ENCODE assay signal across 13 cellular contexts in genomic region chr6:170082531-170083187, GRCh38.
DNase-seq lines count a peak whose midpoint lies in the region; ATAC-seq and TF ChIP-seq lines count a peak whose summit lies in the region.
"Had no signal": no experiment of that assay in that cellular context is flagged by ENCODE, and none has a peak within 500 bp of the region (broad histone marks: within the 10 kb centered on the region; RNA-seq: fewer than 3 reads in every experiment).

No MANE protein-coding gene starts in this region.

- H3K9me3 Mint-ChIP-seq in activated T-helper 1 cell treated with anti-CD3 and anti-CD28 coated beads, Interleukin-12 subunit alpha, Interleukin-12 subunit beta, Interleukin-2, Interleukin-4 antibody, amounts not matched to agents 30 ng/mL and 10 ng/mL and 1 ng/mL, durations not matched to agents 14 hours and 24 hours and 36 hours = peaks cover 3% of the 10 kb centered on the region
- H3K9me3 Mint-ChIP-seq in naive thymus-derived CD8-positive, alpha-beta T cell = peaks cover 0 to 9% (median 0%) of the 10 kb centered on the region in 9 donors
- peaks cover 68% of the 10 kb centered on the region for H3K9me3 Mint-ChIP-seq in HFFc6

- H3K27me3 Mint-ChIP-seq in activated T-helper 1 cell treated with anti-CD3 and anti-CD28 coated beads, Interleukin-12 subunit alpha, Interleukin-12 subunit beta, Interleukin-2, Interleukin-4 antibody, amounts not matched to agents 30 ng/mL and 10 ng/mL and 1 ng/mL, durations not matched to agents 14 hours and 24 hours and 36 hours (ENCODE audit: insufficient read depth) = peaks cover 5% of the 10 kb centered on the region
- H3K27me3 Mint-ChIP-seq in naive thymus-derived CD8-positive, alpha-beta T cell = no peaks in the 10 kb centered on the region
- peaks cover 2% of the 10 kb centered on the region; the same call in 1 of the 2 replicates for H3K27me3 Mint-ChIP-seq in HFFc6 (ENCODE audit: insufficient read depth)
- H3K27me3 Mint-ChIP-seq: activated naive CD8-positive, alpha-beta T cell had no signal

- peak; percentile 25 for DNase-seq in HT1080 (ENCODE audit: low read depth)
- DNase-seq in activated T-helper 1 cell treated with anti-CD3 and anti-CD28 coated beads, Interleukin-12 subunit alpha, Interleukin-12 subunit beta, Interleukin-2, Interleukin-4 antibody, amounts not matched to agents 30 ng/mL and 10 ng/mL and 1 ng/mL, durations not matched to agents 14 hours and 24 hours and 36 hours (ENCODE audit: low spot score) = no peak
- DNase-seq in naive thymus-derived CD8-positive, alpha-beta T cell = peak in 1 of 10 donors; percentile 14
- no peak for DNase-seq in HFFc6
- DNase-seq: GF-D8, NCI-H1417 had no signal

- H3K27me3 ChIP-seq in BLaER1 = no peaks in the 10 kb centered on the region

- intact Hi-C loops in activated T-helper 1 cell treated with anti-CD3 and anti-CD28 coated beads, Interleukin-12 subunit alpha, Interleukin-12 subunit beta, Interleukin-2, Interleukin-4 antibody, amounts not matched to agents 30 ng/mL and 10 ng/mL and 1 ng/mL, durations not matched to agents 14 hours and 24 hours and 36 hours (cut with micrococcal nuclease) = no loop called here

- 0 out of 2 replicates have a peak overlapping the region, but pooled peaks have one; percentile 22 for H3K4me2 ChIP-seq in BLaER1

- H3K4me1 ChIP-seq in BLaER1 = peaks cover 22% of the 10 kb centered on the region
- H3K4me1 ChIP-seq: HAP-1 had no signal

- no peaks in the 10 kb centered on the region for H3K36me3 Mint-ChIP-seq in activated T-helper 1 cell treated with anti-CD3 and anti-CD28 coated beads, Interleukin-12 subunit alpha, Interleukin-12 subunit beta, Interleukin-2, Interleukin-4 antibody, amounts not matched to agents 30 ng/mL and 10 ng/mL and 1 ng/mL, durations not matched to agents 14 hours and 24 hours and 36 hours (ENCODE audit: low read depth)
- H3K36me3 Mint-ChIP-seq in naive thymus-derived CD8-positive, alpha-beta T cell = no peaks in the 10 kb centered on the region
- peaks cover 5% of the 10 kb centered on the region for H3K36me3 Mint-ChIP-seq in HFFc6 (ENCODE audit: low read depth)
- H3K36me3 Mint-ChIP-seq: activated naive CD8-positive, alpha-beta T cell; mesothelial cell of epicardium had no signal

- H3K4me3 Mint-ChIP-seq in activated T-helper 1 cell treated with anti-CD3 and anti-CD28 coated beads, Interleukin-12 subunit alpha, Interleukin-12 subunit beta, Interleukin-2, Interleukin-4 antibody, amounts not matched to agents 30 ng/mL and 10 ng/mL and 1 ng/mL, durations not matched to agents 14 hours and 24 hours and 36 hours = no peak overlapping the region
- H3K4me3 Mint-ChIP-seq in naive thymus-derived CD8-positive, alpha-beta T cell = peak overlapping the region in 1 of 10 donors; percentile 3
- H3K4me3 Mint-ChIP-seq in HFFc6 = no peak overlapping the region
- H3K4me3 Mint-ChIP-seq: activated naive CD8-positive, alpha-beta T cell; mesothelial cell of epicardium had no signal

- H3K9ac ChIP-seq in BLaER1 = no peak overlapping the region

- TF ChIP-seq CTCF in HFFc6 (IDR thresholded peaks at IDR 0.05) = no peak

- H3K4me1 Mint-ChIP-seq in activated T-helper 1 cell treated with anti-CD3 and anti-CD28 coated beads, Interleukin-12 subunit alpha, Interleukin-12 subunit beta, Interleukin-2, Interleukin-4 antibody, amounts not matched to agents 30 ng/mL and 10 ng/mL and 1 ng/mL, durations not matched to agents 14 hours and 24 hours and 36 hours (ENCODE audit: low read depth) = peaks cover 20% of the 10 kb centered on the region
- H3K4me1 Mint-ChIP-seq in naive thymus-derived CD8-positive, alpha-beta T cell = peaks cover 9 to 23% (median 15%) of the 10 kb centered on the region in 4 donors
- no peaks in the 10 kb centered on the region for H3K4me1 Mint-ChIP-seq in HFFc6 (ENCODE audit: low read depth)
- H3K4me1 Mint-ChIP-seq: mesothelial cell of epicardium had no signal

- ATAC-seq in naive thymus-derived CD8-positive, alpha-beta T cell = no peak
- no peak for ATAC-seq in HG03457 (IDR thresholded peaks at IDR 0.05; ENCODE audit: unreplicated experiment)
- ATAC-seq in HG03280 (IDR thresholded peaks at IDR 0.05; ENCODE audit: unreplicated experiment) = no peak
- no peak for ATAC-seq in HG02981 (IDR thresholded peaks at IDR 0.05; ENCODE audit: unreplicated experiment)

- no peaks in the 10 kb centered on the region for H3K36me3 ChIP-seq in BLaER1
- H3K36me3 ChIP-seq: HAP-1 had no signal

- peak overlapping the region; percentile 8 for H3K27ac Mint-ChIP-seq in activated T-helper 1 cell treated with anti-CD3 and anti-CD28 coated beads, Interleukin-12 subunit alpha, Interleukin-12 subunit beta, Interleukin-2, Interleukin-4 antibody, amounts not matched to agents 30 ng/mL and 10 ng/mL and 1 ng/mL, durations not matched to agents 14 hours and 24 hours and 36 hours
- H3K27ac Mint-ChIP-seq in naive thymus-derived CD8-positive, alpha-beta T cell = peak overlapping the region in 8 of 10 donors; percentile 19 to 88 (median 53)
- no peak overlapping the region for H3K27ac Mint-ChIP-seq in HFFc6
- H3K27ac Mint-ChIP-seq: activated naive CD8-positive, alpha-beta T cell; mesothelial cell of epicardium had no signal

- H3K4me3 ChIP-seq in BLaER1 = no peak overlapping the region
- H3K4me3 ChIP-seq: HAP-1 had no signal

- 0 out of 2 replicates have a peak, but pooled peaks cover 6% of the 10 kb centered on the region for H3K9me3 ChIP-seq in BLaER1
- H3K9me3 ChIP-seq: HAP-1 had no signal

- no peak overlapping the region for H3K27ac ChIP-seq in BLaER1

- POLR2A ChIA-PET in naive thymus-derived CD8-positive, alpha-beta T cell (lab: Charles Lee) = no interaction called here

- no peaks in the 10 kb centered on the region for H4K20me1 ChIP-seq in BLaER1
